ENCODE assay signal across 9 cellular contexts in genomic region chr16:12613131-12613991, GRCh38.
DNase-seq lines count a peak whose midpoint lies in the region; ATAC-seq and TF ChIP-seq lines count a peak whose summit lies in the region.
"Had no signal": no experiment of that assay in that cellular context is flagged by ENCODE, and none has a peak within 500 bp of the region (broad histone marks: within the 10 kb centered on the region; RNA-seq: fewer than 3 reads in every experiment).

No MANE protein-coding gene starts in this region.

- H3K27me3 ChIP-seq in prostate gland (replicated peaks; ENCODE audit: insufficient read depth): no peaks in the 10 kb centered on the region

- no peaks in the 10 kb centered on the region for H3K4me1 ChIP-seq in prostate gland (replicated peaks)

- WGBS in prostate gland: 42% methylated on average over 15 of the region's 15 CpGs

- no peak for TF ChIP-seq POLR2A in prostate gland (IDR thresholded peaks at IDR 0.05)

- intact Hi-C loops in prostate gland (cut with DNase I): loop anchor here (10.0 kb wide), 1 partner anchor 159 kb away; no protein-coding TSS in a partner anchor

- no peak overlapping the region for H3K27ac ChIP-seq in prostate gland
- H3K27ac ChIP-seq: thoracic aorta had no signal

- peak; percentile 69 for ATAC-seq in HG02840 (IDR thresholded peaks at IDR 0.05; ENCODE audit: low FRiP score, unreplicated experiment)
- peak; percentile 34; the same call in 2 of the 3 replicates for ATAC-seq in SK-N-SH treated with all-trans-retinoic acid at 6 μM for 48 hours

- H3K4me3 ChIP-seq in epithelial cell of esophagus (ENCODE audit: low read length): no peak overlapping the region
- H3K4me3 ChIP-seq in prostate gland: no peak overlapping the region
- H3K4me3 ChIP-seq: thoracic aorta had no signal

- DNase-seq in DMS53 (lab: John Stamatoyannopoulos, UW) (peak; percentile 93), epithelial cell of esophagus (ENCODE audit: low read depth) (peak; percentile 19), CD1c-positive myeloid dendritic cell (ENCODE audit: extremely low spot score) (no peak), hypothalamus (lab: John Stamatoyannopoulos, UW) (no peak), prostate gland (ENCODE audit: low spot score) (no peak)
- peak; percentile 26 for DNase-seq in stimulated activated CD8-positive, alpha-beta memory T cell treated with anti-CD3 and anti-CD28 coated beads, Interleukin-4, amount 100 ng/mL, for 24 hours (ENCODE audit: low read depth)

- TF ChIP-seq CTCF in epithelial cell of esophagus (IDR thresholded peaks at IDR 0.05; ENCODE audit: insufficient read depth, low read depth, low read length, missing control alignments): no peak
- no peak for TF ChIP-seq CTCF in prostate gland (IDR thresholded peaks at IDR 0.05)

- no peaks in the 10 kb centered on the region for H3K36me3 ChIP-seq in prostate gland
- H3K36me3 ChIP-seq: thoracic aorta had no signal

- H3K9me3 ChIP-seq in prostate gland: no peaks in the 10 kb centered on the region
- H3K9me3 ChIP-seq: thoracic aorta had no signal

TF ChIP-seq in SK-N-SH treated with all-trans-retinoic acid at 6 μM for 48 hours, 23 proteins besides CTCF, POLR2A, EP300 and RAD21:
- TF ChIP-seq ISL1 (CRISPR knock-in tag; IDR thresholded peaks at IDR 0.05): no peak
- no peak for TF ChIP-seq PPARA (CRISPR knock-in tag; IDR thresholded peaks at IDR 0.05; ENCODE audit: borderline replicate concordance)
- no peak for TF ChIP-seq ZFP3 (CRISPR knock-in tag; IDR thresholded peaks at IDR 0.05)
- TF ChIP-seq GLIS3 (CRISPR knock-in tag; IDR thresholded peaks at IDR 0.05): no peak
- TF ChIP-seq OSR1 (CRISPR knock-in tag; IDR thresholded peaks at IDR 0.05): no peak
- no peak for TF ChIP-seq SNAI2 (CRISPR knock-in tag; IDR thresholded peaks at IDR 0.05)
- no peak for TF ChIP-seq ARNTL (CRISPR knock-in tag; IDR thresholded peaks at IDR 0.05; ENCODE audit: borderline replicate concordance, low read depth)
- TF ChIP-seq ZFP30 (CRISPR knock-in tag; IDR thresholded peaks at IDR 0.05): no peak
- TF ChIP-seq BACH2 (CRISPR knock-in tag; IDR thresholded peaks at IDR 0.05; ENCODE audit: borderline replicate concordance): no peak
- no peak for TF ChIP-seq ESRRG (CRISPR knock-in tag; IDR thresholded peaks at IDR 0.05)
- no peak for TF ChIP-seq ZNF8 (CRISPR knock-in tag; IDR thresholded peaks at IDR 0.05)
- no peak for TF ChIP-seq TOX (CRISPR knock-in tag; IDR thresholded peaks at IDR 0.05; ENCODE audit: borderline replicate concordance)
- no peak for TF ChIP-seq ZNF565 (CRISPR knock-in tag; conservative IDR thresholded peaks at IDR 0.05; ENCODE audit: low read depth)
- no peak for TF ChIP-seq ZNF70 (CRISPR knock-in tag; IDR thresholded peaks at IDR 0.05)
- TF ChIP-seq CSDC2 (CRISPR knock-in tag; IDR thresholded peaks at IDR 0.05): no peak
- TF ChIP-seq POU6F1 (CRISPR knock-in tag; IDR thresholded peaks at IDR 0.05; ENCODE audit: borderline replicate concordance, low read depth): no peak
- TF ChIP-seq CREB5 (CRISPR knock-in tag; IDR thresholded peaks at IDR 0.05; ENCODE audit: low read depth): no peak

Comparison
In these comparisons a context has a peak if more than half of its experiments do, and no peak if none do; other contexts are left out.
1. DNase-seq: peak in DMS53 (single experiment), epithelial cell of esophagus (single experiment) and stimulated activated CD8-positive, alpha-beta memory T cell treated with anti-CD3 and anti-CD28 coated beads, Interleukin-4, amount 100 ng/mL, for 24 hours (single experiment); none in CD1c-positive myeloid dendritic cell (single experiment), hypothalamus (0 of 51) and prostate gland (single experiment).